ENCODE assay signal across 21 cellular contexts in genomic region chr7:20998309-20998708, GRCh38.
DNase-seq lines count a peak whose midpoint lies in the region; ATAC-seq, FAIRE-seq and TF ChIP-seq lines count a peak whose summit lies in the region.
"Had no signal": no experiment of that assay in that cellular context is flagged by ENCODE, and none has a peak within 500 bp of the region (broad histone marks: within the 10 kb centered on the region; RNA-seq: fewer than 3 reads in every experiment).

No MANE protein-coding gene starts in this region.

- TF ChIP-seq CTCF in neural crest cell (conservative IDR thresholded peaks at IDR 0.05) (no peak), D721Med (IDR thresholded peaks at IDR 0.05; ENCODE audit: insufficient read depth, missing control alignments) (no peak)

- FAIRE-seq in D721Med (lab: Jason Lieb, UNC) = no peak

- peaks cover 5% of the 10 kb centered on the region for H3K36me3 Mint-ChIP-seq in neural crest cell (ENCODE audit: low read depth)
- H3K36me3 Mint-ChIP-seq: activated naive CD4-positive, alpha-beta T cell treated with anti-CD3 and anti-CD28 coated beads, Interleukin-2, amount 50 U/mL, for 24 hours had no signal

- no peaks in the 10 kb centered on the region for H3K4me1 ChIP-seq in NT2/D1 (ENCODE audit: insufficient read depth, insufficient read length)
- H3K4me1 ChIP-seq: body of pancreas, colonic mucosa had no signal

- H3K4me1 Mint-ChIP-seq in neural crest cell = no peaks in the 10 kb centered on the region
- H3K4me1 Mint-ChIP-seq: activated naive CD4-positive, alpha-beta T cell treated with anti-CD3 and anti-CD28 coated beads, Interleukin-2, amount 50 U/mL, for 24 hours had no signal

- peak; percentile 99 for ATAC-seq in esophagus mucosa
- no peak for ATAC-seq in GM18498 (IDR thresholded peaks at IDR 0.05; ENCODE audit: unreplicated experiment)
- no peak for ATAC-seq in activated CD4-positive, CD25-positive, alpha-beta regulatory T cell treated with anti-CD3 and anti-CD28 coated beads, Interleukin-2, amount 50 U/mL, for 24 hours
- ATAC-seq: activated CD8-positive, alpha-beta T cell treated with anti-CD3 and anti-CD28 coated beads, Interleukin-2, amount 10 ng/mL, durations not matched to agents 7 days and 5 days; body of pancreas; sciatic nerve; stimulated activated naive CD8-positive, alpha-beta T cell treated with anti-CD3 and anti-CD28 coated beads, Interleukin-15, Interleukin-2, amounts not matched to agents 100 U/mL and 50 U/mL, for 24 hours had no signal

- H3K27me3 Mint-ChIP-seq in neural crest cell (ENCODE audit: low read depth) = no peaks in the 10 kb centered on the region
- H3K27me3 Mint-ChIP-seq: activated naive CD4-positive, alpha-beta T cell treated with anti-CD3 and anti-CD28 coated beads, Interleukin-2, amount 50 U/mL, for 24 hours had no signal

- H3K27me3 ChIP-seq in NT2/D1 (ENCODE audit: insufficient read depth, insufficient read length) = no peaks in the 10 kb centered on the region
- H3K27me3 ChIP-seq: body of pancreas, colonic mucosa had no signal

- no peak overlapping the region for H3K9ac ChIP-seq in NT2/D1 (ENCODE audit: insufficient read length, low read depth)

- no peaks in the 10 kb centered on the region for H3K36me3 ChIP-seq in NT2/D1 (ENCODE audit: insufficient read depth, insufficient read length, low read length)
- H3K36me3 ChIP-seq: colonic mucosa had no signal

- H3K4me3 ChIP-seq in NT2/D1 (ENCODE audit: insufficient read length, low read depth) = no peak overlapping the region
- H3K4me3 ChIP-seq: body of pancreas, colonic mucosa had no signal

- peak; percentile 8 for DNase-seq in ELF-1 (ENCODE audit: low read depth, low spot score)
- DNase-seq in NT2/D1 (ENCODE audit: low read depth, low spot score) = peak; percentile 36
- DNase-seq in neural crest cell (ENCODE audit: low read depth, low spot score) = no peak
- no peak for DNase-seq in D721Med (ENCODE audit: insufficient read length, low spot score)
- no peak for DNase-seq in middle frontal gyrus (ENCODE audit: extremely low spot score, low spot score)
- DNase-seq: activated CD8-positive, alpha-beta T cell treated with anti-CD3 and anti-CD28 coated beads, Interleukin-2, amount 10 ng/mL, durations not matched to agents 7 days and 5 days; activated T-cell treated with anti-CD3 and anti-CD28 coated beads, Interleukin-2, amount 50 U/mL, for 48 hours; body of pancreas; colonic mucosa; foreskin fibroblast; GDM1; MM.1S; NCI-H2227 treated with DMSO at 0.1 percent for 48 hours; RPMI8226; stimulated activated naive CD8-positive, alpha-beta T cell treated with anti-CD3 and anti-CD28 coated beads, Interleukin-15, Interleukin-2, amounts not matched to agents 100 U/mL and 50 U/mL, for 24 hours; T-helper 1 cell had no signal

- peak overlapping the region; percentile 87 for H3K27ac Mint-ChIP-seq in neural crest cell (ENCODE audit: unreplicated experiment)
- H3K27ac Mint-ChIP-seq: activated CD8-positive, alpha-beta T cell treated with anti-CD3 and anti-CD28 coated beads, Interleukin-2, amount 10 ng/mL, durations not matched to agents 7 days and 5 days; activated naive CD4-positive, alpha-beta T cell treated with anti-CD3 and anti-CD28 coated beads, Interleukin-2, amount 50 U/mL, for 24 hours had no signal

- H3K9me3 ChIP-seq in NT2/D1 (ENCODE audit: insufficient read depth, low read length) = peaks cover 8% of the 10 kb centered on the region
- H3K9me3 ChIP-seq: colonic mucosa had no signal

- H3K9me3 Mint-ChIP-seq in neural crest cell = peaks cover 15% of the 10 kb centered on the region
- H3K9me3 Mint-ChIP-seq: activated naive CD4-positive, alpha-beta T cell treated with anti-CD3 and anti-CD28 coated beads, Interleukin-2, amount 50 U/mL, for 24 hours had no signal

- H3K4me3 Mint-ChIP-seq in neural crest cell = no peak overlapping the region
- H3K4me3 Mint-ChIP-seq: activated CD8-positive, alpha-beta T cell treated with anti-CD3 and anti-CD28 coated beads, Interleukin-2, amount 10 ng/mL, durations not matched to agents 7 days and 5 days; activated naive CD4-positive, alpha-beta T cell treated with anti-CD3 and anti-CD28 coated beads, Interleukin-2, amount 50 U/mL, for 24 hours had no signal

Comparison
In these comparisons a context has a peak if more than half of its experiments do, and no peak if none do; other contexts are left out.
1. DNase-seq: peak in ELF-1 (single experiment) and NT2/D1 (single experiment); none in neural crest cell (single experiment), D721Med (single experiment) and middle frontal gyrus (single experiment).